ENCODE assay signal across 10 cellular contexts in genomic region chr20:34871320-34871926, GRCh38. TPM values are rescaled to one million over a fixed set of nuclear protein-coding genes. Genes with fewer than 3 reads are reported as not detected.
DNase-seq lines count a peak whose midpoint lies in the region; ATAC-seq and TF ChIP-seq lines count a peak whose summit lies in the region.
"Had no signal": no experiment of that assay in that cellular context is flagged by ENCODE, and none has a peak within 500 bp of the region (broad histone marks: within the 10 kb centered on the region; RNA-seq: fewer than 3 reads in every experiment).

No MANE protein-coding gene starts in this region.

- no peak overlapping the region; the same call in 1 of the 2 replicates for H3K9ac ChIP-seq in GM23248
- H3K9ac ChIP-seq in fibroblast of lung (ENCODE audit: insufficient read depth, low read length) = no peak overlapping the region
- no peak overlapping the region for H3K9ac ChIP-seq in trophoblast cell (ENCODE audit: low read length)

- TF ChIP-seq CTCF in OCI-LY7 (conservative IDR thresholded peaks at IDR 0.05; ENCODE audit: low read length) (no peak), fibroblast of lung (conservative IDR thresholded peaks at IDR 0.05 in 1 of 2, IDR thresholded peaks at IDR 0.05 in 1 of 2; ENCODE audit: low read depth in 1 of 2, low read length in 2 of 2) (no peak)

- H3K9me2 ChIP-seq in GM23248 (ENCODE audit: insufficient read depth) = no peaks in the 10 kb centered on the region
- no peaks in the 10 kb centered on the region for H3K9me2 ChIP-seq in OCI-LY7 (ENCODE audit: insufficient read depth, low read length)

- 91 to 94% methylated on average over 7 of the region's 7 CpGs for WGBS in GM23248 (ENCODE audit: low coverage in 1 of 2, low lambda C conversion rate in 2 of 2, missing lambda C conversion rate in 2 of 2), 2 experiments
- WGBS in trophoblast cell (ENCODE audit: extremely low coverage, insufficient coverage, insufficient read length) = no CpG with 5 or more reads among the region's 7 CpGs

- no peaks in the 10 kb centered on the region for H3K79me2 ChIP-seq in GM23248 (ENCODE audit: insufficient read depth)
- no peaks in the 10 kb centered on the region for H3K79me2 ChIP-seq in OCI-LY7 (ENCODE audit: insufficient read depth, low read depth, low read length)
- no peaks in the 10 kb centered on the region for H3K79me2 ChIP-seq in fibroblast of lung (ENCODE audit: control insufficient read depth, insufficient read depth, low read length)
- peaks cover 3% of the 10 kb centered on the region for H3K79me2 ChIP-seq in trophoblast cell (ENCODE audit: control insufficient read depth, insufficient read depth, low read length, poor library complexity)

- no peak overlapping the region for H3K4ac ChIP-seq in trophoblast cell (ENCODE audit: low read depth, low read length)

- no peak overlapping the region for H2BK5ac ChIP-seq in trophoblast cell (ENCODE audit: low read depth, low read length, poor library complexity)

- H3K27me3 ChIP-seq in GM23248 (replicated peaks; ENCODE audit: insufficient read depth) (no peaks in the 10 kb centered on the region), fibroblast of lung (ENCODE audit: control insufficient read depth, insufficient read depth, low read length) (no peaks in the 10 kb centered on the region), trophoblast cell (ENCODE audit: insufficient read depth, low read length) (no peaks in the 10 kb centered on the region)

- H3K23ac ChIP-seq in trophoblast cell (ENCODE audit: low read length) = no peak overlapping the region

- CTCF ChIA-PET in OCI-LY7 (lab: Charles Lee; ENCODE audit: unreplicated experiment) = no interaction called here

- no peak overlapping the region for H4K8ac ChIP-seq in trophoblast cell (ENCODE audit: low read depth, low read length)

- no peaks in the 10 kb centered on the region for H4K20me1 ChIP-seq in GM23248 (ENCODE audit: insufficient read depth)
- H4K20me1 ChIP-seq in OCI-LY7 (ENCODE audit: insufficient read depth, low read length) = no peaks in the 10 kb centered on the region
- H4K20me1 ChIP-seq in fibroblast of lung (ENCODE audit: control insufficient read depth, extremely low read depth, insufficient read depth, low read length) = no peaks in the 10 kb centered on the region

- no peak overlapping the region for H3K27ac ChIP-seq in GM23248
- no peak overlapping the region for H3K27ac ChIP-seq in OCI-LY7 (ENCODE audit: low read depth, low read length, poor library complexity, severe bottlenecking)
- H3K27ac ChIP-seq in fibroblast of lung (ENCODE audit: insufficient read depth, low read length) = no peak overlapping the region
- no peak overlapping the region for H3K27ac ChIP-seq in trophoblast cell (ENCODE audit: low read depth, low read length)
- H3K27ac ChIP-seq: neutrophil had no signal

- in situ Hi-C loops in GM23248 (cut with MboI) = no loop called here

- H2BK120ac ChIP-seq in trophoblast cell (ENCODE audit: insufficient read depth, low read length, poor library complexity) = no peak overlapping the region

- intact Hi-C loops in OCI-LY7 (cut with micrococcal nuclease; ENCODE audit: unreplicated experiment) = loop anchor here (10.0 kb wide), 1 partner anchor 403 kb away; the partner anchor contains the start of gene MMP24OS

- POLR2A ChIA-PET in OCI-LY7 (lab: Charles Lee) = interaction anchor here (0.6 kb wide), 1 partner anchor 19 kb away, joined by 4 read pairs; no protein-coding TSS in a partner anchor

- no peak overlapping the region for H4K12ac ChIP-seq in trophoblast cell (ENCODE audit: low read depth, low read length)

- H3K18ac ChIP-seq in trophoblast cell (ENCODE audit: low read length) = no peak overlapping the region

- H3K9me3 ChIP-seq in GM23248 (ENCODE audit: low read depth) = no peaks in the 10 kb centered on the region
- no peaks in the 10 kb centered on the region for H3K9me3 ChIP-seq in OCI-LY7 (ENCODE audit: low read length)
- no peaks in the 10 kb centered on the region for H3K9me3 ChIP-seq in fibroblast of lung (ENCODE audit: control insufficient read depth, insufficient read depth, low read depth, low read length)
- H3K9me3 ChIP-seq in trophoblast cell (ENCODE audit: insufficient read depth, low read depth, low read length) = no peaks in the 10 kb centered on the region
- H3K9me3 ChIP-seq: neutrophil had no signal

- peaks cover 9% of the 10 kb centered on the region for H3F3A ChIP-seq in GM23248 (ENCODE audit: insufficient read depth)

- H4K91ac ChIP-seq in trophoblast cell (ENCODE audit: low read depth, low read length) = no peak overlapping the region

- no peak overlapping the region for H3K14ac ChIP-seq in trophoblast cell (ENCODE audit: low read length)

- BruUV-seq in OCI-LY7 (replicated peaks; lab: Mats Ljungman, UMichigan) = no TSS peak

- DNase-seq in GM23248 (peak; percentile 17), OCI-LY7 (ENCODE audit: low spot score) (no peak), fibroblast of lung (ENCODE audit: low read depth in 2 of 2) (no peak), trophoblast cell (no peak)
- DNase-seq: effector memory CD4-positive, alpha-beta T cell; NCI-H1105 had no signal

- H3K79me1 ChIP-seq in trophoblast cell (ENCODE audit: low read length) = peaks cover 5% of the 10 kb centered on the region

- H2AK5ac ChIP-seq in trophoblast cell (ENCODE audit: low read length) = no peak overlapping the region

- no peak overlapping the region for H2BK12ac ChIP-seq in trophoblast cell (ENCODE audit: low read length)

- H3K4me1 ChIP-seq in GM23248 (ENCODE audit: insufficient read depth) (peaks cover 13% of the 10 kb centered on the region), OCI-LY7 (ENCODE audit: insufficient read depth, low read length, poor library complexity, severe bottlenecking) (peaks cover 35% of the 10 kb centered on the region), fibroblast of lung (ENCODE audit: control insufficient read depth, extremely low read depth, insufficient read depth, low read length) (peaks cover 11% of the 10 kb centered on the region), trophoblast cell (ENCODE audit: control insufficient read depth in 1 of 2, insufficient read depth in 2 of 2, low read length in 2 of 2) (peaks cover 4 to 17% of the 10 kb centered on the region in 2 experiments)

- H3K4me2 ChIP-seq in GM23248 (ENCODE audit: unreplicated experiment) = peak overlapping the region; percentile 88
- H3K4me2 ChIP-seq in OCI-LY7 (ENCODE audit: low read length) = peak overlapping the region; percentile 67; the same call in 1 of the 2 replicates
- peak overlapping the region; percentile 92 for H3K4me2 ChIP-seq in fibroblast of lung (ENCODE audit: extremely low read depth, insufficient read depth, low read length)
- H3K4me2 ChIP-seq in trophoblast cell (ENCODE audit: low read length) = peak overlapping the region; percentile 71

- no peaks in the 10 kb centered on the region for H3K36me3 ChIP-seq in GM23248 (ENCODE audit: low read depth)
- H3K36me3 ChIP-seq in OCI-LY7 (ENCODE audit: insufficient read depth, low read length) = no peaks in the 10 kb centered on the region
- H3K36me3 ChIP-seq in fibroblast of lung (ENCODE audit: control insufficient read depth, insufficient read depth, low read length) = no peaks in the 10 kb centered on the region
- H3K36me3 ChIP-seq in trophoblast cell (ENCODE audit: control insufficient read depth in 1 of 2, insufficient read depth in 2 of 2, low read length in 2 of 2) = no peaks in the 10 kb centered on the region
- H3K36me3 ChIP-seq: neutrophil had no signal

- H2AFZ ChIP-seq in GM23248 (no peak overlapping the region), OCI-LY7 (ENCODE audit: low read length) (no peak overlapping the region), fibroblast of lung (ENCODE audit: low read length) (no peak overlapping the region), trophoblast cell (ENCODE audit: insufficient read depth, low read length, poor library complexity) (no peak overlapping the region)

- ATAC-seq in GM18858 (IDR thresholded peaks at IDR 0.05; ENCODE audit: unreplicated experiment) (no peak), GM21423 (IDR thresholded peaks at IDR 0.05; ENCODE audit: unreplicated experiment) (no peak), HG02642 (IDR thresholded peaks at IDR 0.05; ENCODE audit: poor library complexity, unreplicated experiment) (no peak)

- H3K4me3 ChIP-seq in GM23248 = peak overlapping the region; percentile 84
- H3K4me3 ChIP-seq in OCI-LY7 (ENCODE audit: low read depth, low read length, poor library complexity, severe bottlenecking) = no peak overlapping the region
- H3K4me3 ChIP-seq in fibroblast of lung (replicated peaks in 1 of 4; ENCODE audit: control extremely low read depth in 1 of 4, insufficient read depth in 1 of 4, low read depth in 3 of 4, low read length in 4 of 4) = peak overlapping the region in 1 of 4 experiments; percentile 84
- peak overlapping the region; percentile 41 for H3K4me3 ChIP-seq in trophoblast cell (ENCODE audit: low read depth, low read length)

RNA-seq across cellular contexts. Expression of gene GGT7, which starts 1.2 kb away (rescaled TPM):
- 9.2 and 10.2 TPM in 2 replicates for total RNA-seq in GM23248 (2014; rRNA removed; shearing (Covaris generic))
- polyA plus RNA-seq in GM23248 (2016; fragmentation: Nextera tagmentation; extraction: Ambion mirVana) (17.6 and 20.4 TPM in 2 replicates), fibroblast of lung (8.2 and 10.3 TPM in 2 replicates)
- 1.5 and 2.7 TPM in 2 replicates for total RNA-seq in OCI-LY7 (2014; rRNA removed; shearing (Covaris generic))
- total RNA-seq in OCI-LY7 (2022) (0.98 and 1.8 TPM in 2 replicates), fibroblast of lung (9.5 and 15.2 TPM in 2 replicates)
- polyA plus RNA-seq in fibroblast of lung (2012) = 15.1 and 19.5 TPM in 2 replicates
- 15.0 and 17.3 TPM in 2 replicates for polyA minus RNA-seq in fibroblast of lung (ENCODE audit: low replicate concordance)
- polyA plus RNA-seq in trophoblast cell (2013) = 12.2 and 12.9 TPM in 2 replicates

RNA-seq across cellular contexts. Expression of gene ACSS2, which starts 5.0 kb away (rescaled TPM):
- 33.3 and 37.7 TPM in 2 replicates for total RNA-seq in GM23248 (2014; rRNA removed; shearing (Covaris generic))
- polyA plus RNA-seq in GM23248 (2016; fragmentation: Nextera tagmentation; extraction: Ambion mirVana) = 12.1 and 14.3 TPM in 2 replicates
- 21.0 and 21.4 TPM in 2 replicates for total RNA-seq in OCI-LY7 (2014; rRNA removed; shearing (Covaris generic))
- 18.2 and 19.9 TPM in 2 replicates for total RNA-seq in OCI-LY7 (2022)
- 50.1 and 129 TPM in 2 replicates for total RNA-seq in fibroblast of lung
- 52.1 and 59.4 TPM in 2 replicates for polyA plus RNA-seq in fibroblast of lung
- polyA plus RNA-seq in fibroblast of lung (2012) = 43.6 and 54.6 TPM in 2 replicates
- 259 and 291 TPM in 2 replicates for polyA minus RNA-seq in fibroblast of lung (ENCODE audit: low replicate concordance)
- 57.8 and 58.0 TPM in 2 replicates for polyA plus RNA-seq in trophoblast cell (2013)

RNA-seq across cellular contexts. Expression of gene NCOA6, which starts 46.0 kb away (rescaled TPM):
- 6.3 and 6.6 TPM in 2 replicates for total RNA-seq in GM23248 (2014; rRNA removed; shearing (Covaris generic))
- polyA plus RNA-seq in GM23248 (2016; fragmentation: Nextera tagmentation; extraction: Ambion mirVana) = 10.6 and 12.6 TPM in 2 replicates
- 8.8 and 13.1 TPM in 2 replicates for total RNA-seq in OCI-LY7 (2014; rRNA removed; shearing (Covaris generic))
- 24.4 and 26.5 TPM in 2 replicates for total RNA-seq in OCI-LY7 (2022)
- 5.9 and 8.1 TPM in 2 replicates for total RNA-seq in fibroblast of lung
- 12.0 and 14.6 TPM in 2 replicates for polyA plus RNA-seq in fibroblast of lung
- polyA plus RNA-seq in fibroblast of lung (2012) = 13.6 and 13.8 TPM in 2 replicates
- 21.5 and 24.1 TPM in 2 replicates for polyA minus RNA-seq in fibroblast of lung (ENCODE audit: low replicate concordance)
- polyA plus RNA-seq in trophoblast cell (2013) = 33.7 and 35.6 TPM in 2 replicates
